17 cellular contexts compared by ENCODE assay signal in the genomic region with DNA sequence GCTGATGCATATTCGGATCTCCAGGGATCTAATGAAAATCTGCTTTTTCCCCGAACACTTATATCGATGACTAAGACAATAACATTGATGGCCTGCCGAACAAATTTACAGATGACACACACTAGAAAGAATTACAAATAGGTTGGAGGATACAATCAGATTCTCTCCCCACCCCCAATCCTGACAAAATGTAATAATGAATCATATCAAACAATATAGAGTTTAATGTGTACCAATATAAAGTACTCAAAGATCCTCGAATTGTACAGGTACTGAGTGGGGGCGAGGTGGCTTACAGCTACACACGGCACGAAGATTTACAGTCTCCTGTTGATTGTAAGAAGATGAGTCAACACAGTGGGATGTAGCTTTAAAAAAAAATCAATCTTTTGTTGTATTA.
"Had no signal": no experiment of that assay in that cellular context is flagged by ENCODE, and none has a peak within 500 bp of the region (broad histone marks: within the 10 kb centered on the region; RNA-seq: fewer than 3 reads in every experiment).

No MANE protein-coding gene starts in this region.

- H3K27me3 ChIP-seq: body of pancreas, heart left ventricle, ovary, right lobe of liver had no signal

- ATAC-seq: activated CD8-positive, alpha-beta T cell treated with anti-CD3 and anti-CD28 coated beads, Interleukin-2, amount 10 ng/mL, durations not matched to agents 7 days and 5 days; activated naive CD4-positive, alpha-beta T cell treated with anti-CD3 and anti-CD28 coated beads, Interleukin-2, amount 50 U/mL, for 72 hours; activated T-cell treated with anti-CD3 and anti-CD28 coated beads, Interleukin-2, amount 50 U/mL, for 72 hours; body of pancreas; heart left ventricle; left cardiac atrium; lower lobe of right lung; right lobe of liver; stimulated activated naive CD8-positive, alpha-beta T cell treated with anti-CD3 and anti-CD28 coated beads, Interleukin-15, amount 100 ng/mL, for 72 hours; WTC11 had no signal

- DNase-seq: activated CD4-positive, alpha-beta T cell treated with anti-CD3 and anti-CD28 coated beads for 48 hours; activated CD8-positive, alpha-beta memory T cell treated with anti-CD3 and anti-CD28 coated beads, Interleukin-2, amount 50 U/mL, for 48 hours; activated CD8-positive, alpha-beta T cell treated with anti-CD3 and anti-CD28 coated beads, Interleukin-2, amount 10 ng/mL, durations not matched to agents 7 days and 5 days; activated gamma-delta T cell; activated T-cell treated with anti-CD3 and anti-CD28 coated beads, Interleukin-2, amount 50 U/mL, for 72 hours; body of pancreas; effector CD8-positive, alpha-beta T cell; heart left ventricle; immature natural killer cell; left cardiac atrium; lower lobe of right lung; midbrain; ovary; right lobe of liver; stimulated activated naive CD8-positive, alpha-beta T cell treated with anti-CD3 and anti-CD28 coated beads, Interleukin-15, amount 100 ng/mL, for 72 hours had no signal

- H3K4me1 ChIP-seq: body of pancreas, lower lobe of right lung, right lobe of liver had no signal

- H3K27ac ChIP-seq: body of pancreas, heart left ventricle, lower lobe of right lung, ovary, right lobe of liver had no signal

- H3K36me3 ChIP-seq: heart left ventricle, lower lobe of right lung, ovary, right lobe of liver had no signal

- H3K4me3 ChIP-seq: body of pancreas, heart left ventricle, lower lobe of right lung, ovary, right lobe of liver had no signal

- H3K9me3 ChIP-seq: body of pancreas, heart left ventricle, lower lobe of right lung, ovary, right lobe of liver had no signal
